ENCODE assay signal across 8 cellular contexts in genomic region chr5:138033275-138033808, GRCh38. TPM values are rescaled to one million over a fixed set of nuclear protein-coding genes. Genes with fewer than 3 reads are reported as not detected.
A peak's percentile ranks its signal among the peaks of the same experiment; 100 is the strongest.
DNase-seq lines count a peak whose midpoint lies in the region; ATAC-seq and TF ChIP-seq lines count a peak whose summit lies in the region.

No MANE protein-coding gene starts in this region.

- H4K8ac ChIP-seq in mesenchymal stem cell (ENCODE audit: low read length): peak overlapping the region; percentile 88

- H3K4me3 ChIP-seq in choroid plexus epithelial cell (ENCODE audit: low read depth, low read length) (peak overlapping the region; percentile 98), mesenchymal stem cell (ENCODE audit: insufficient read depth in 1 of 2, low read depth in 1 of 2, low read length in 2 of 2) (peak overlapping the region; percentile 72 to 92), transverse colon (peak overlapping the region; percentile 88 to 96 (median 92))

- ATAC-seq in HG02885 (IDR thresholded peaks at IDR 0.05; ENCODE audit: poor library complexity, unreplicated experiment): peak; percentile 11

- peak overlapping the region; percentile 45 for H2BK15ac ChIP-seq in mesenchymal stem cell (ENCODE audit: low read depth, poor library complexity, severe bottlenecking)

- no peaks in the 10 kb centered on the region for H3K79me1 ChIP-seq in mesenchymal stem cell (replicated peaks; ENCODE audit: low read length, poor library complexity, severe bottlenecking)

- 2% methylated on average over 14 of the region's 20 CpGs for WGBS in mesenchymal stem cell
- 3% methylated on average over 18 of the region's 20 CpGs; no CpG with 5 or more reads in 1 of the 2 donors for WGBS in transverse colon (ENCODE audit: low coverage in 1 of 2), 2 donors

- H3K14ac ChIP-seq in mesenchymal stem cell (ENCODE audit: low read length in 2 of 2): peak overlapping the region in 1 of 2 experiments; percentile 72

- no peak overlapping the region for H2AK5ac ChIP-seq in mesenchymal stem cell (ENCODE audit: low read length, severe bottlenecking)

- peak overlapping the region; percentile 95 for H3K9ac ChIP-seq in mesenchymal stem cell (ENCODE audit: low read length)

- H3K36me3 ChIP-seq in mesenchymal stem cell (ENCODE audit: control insufficient read depth in 1 of 2, insufficient read depth in 2 of 2, low read depth in 1 of 2, low read length in 2 of 2) (no peaks in the 10 kb centered on the region), transverse colon (no peaks in the 10 kb centered on the region)

- H3K4me1 ChIP-seq in mesenchymal stem cell (ENCODE audit: control insufficient read depth, insufficient read depth, low read depth, low read length) (peaks cover 10% of the 10 kb centered on the region), transverse colon (peaks cover 0 to 44% (median 26%) of the 10 kb centered on the region in 4 donors)

- peak overlapping the region; percentile 55 for H3K4me2 ChIP-seq in mesenchymal stem cell (ENCODE audit: low read length, poor library complexity, severe bottlenecking)

- TF ChIP-seq CTCF in choroid plexus epithelial cell (conservative IDR thresholded peaks at IDR 0.05; ENCODE audit: low read depth, low read length): no peak
- TF ChIP-seq CTCF in transverse colon (IDR thresholded peaks at IDR 0.05): no peak

- H3K27ac ChIP-seq in mesenchymal stem cell (ENCODE audit: low read length, poor library complexity, severe bottlenecking) (peak overlapping the region; percentile 86), transverse colon (peak overlapping the region; percentile 99 to 100 (median 100))

- intact Hi-C loops in transverse colon (cut with DNase I; ENCODE audit: low total_unique reads): no loop called here

- H3K9me3 ChIP-seq in mesenchymal stem cell (ENCODE audit: control insufficient read depth, low read length) (no peaks in the 10 kb centered on the region), transverse colon (no peaks in the 10 kb centered on the region)

- TF ChIP-seq POLR2A in transverse colon (IDR thresholded peaks at IDR 0.05): no peak

- peak overlapping the region; percentile 47 for H4K91ac ChIP-seq in mesenchymal stem cell (ENCODE audit: low read length)

- H2BK120ac ChIP-seq in mesenchymal stem cell (ENCODE audit: low read depth, low read length): peak overlapping the region; percentile 51

- in situ Hi-C loops in transverse colon (cut with MboI; ENCODE audit: low pct_ligation_motif_present in 1 of 4, low pct_unique_long_range_greater_than_20kb in 1 of 4, low sequenced_read_pairs in 3 of 4): no loop called here

- peak overlapping the region in 1 of 2 experiments; percentile 2 for H3K23ac ChIP-seq in mesenchymal stem cell (ENCODE audit: low read length in 2 of 2)

- no peak overlapping the region for H2BK12ac ChIP-seq in mesenchymal stem cell (ENCODE audit: low read length in 2 of 2)

- no peak for TF ChIP-seq EP300 in transverse colon (IDR thresholded peaks at IDR 0.05; ENCODE audit: low read depth)

- peak overlapping the region; percentile 75 to 78 for H3K18ac ChIP-seq in mesenchymal stem cell (ENCODE audit: low read depth in 1 of 2, low read length in 2 of 2)

- DNase-seq in activated naive CD4-positive, alpha-beta T cell treated with Interleukin-2 at 50 U/mL for 16 hours: peak; percentile 4
- no peak for DNase-seq in activated naive CD4-positive, alpha-beta T cell treated with anti-CD3 and anti-CD28 coated beads, Interleukin-2, amount 50 U/mL, for 16 hours
- DNase-seq in NCI-H526 (lab: John Stamatoyannopoulos, UW) (peak; percentile 18 to 77), choroid plexus epithelial cell (ENCODE audit: low read depth) (no peak), mesenchymal stem cell (peak; percentile 29), transverse colon (no peak), foreskin melanocyte (no peak)

- peak overlapping the region; percentile 46 for H2AFZ ChIP-seq in mesenchymal stem cell (ENCODE audit: low read depth, low read length)

- H2BK5ac ChIP-seq in mesenchymal stem cell (ENCODE audit: low read depth, low read length, poor library complexity, severe bottlenecking): peak overlapping the region; percentile 1

- H3K27me3 ChIP-seq in mesenchymal stem cell (ENCODE audit: control insufficient read depth in 1 of 2, insufficient read depth in 1 of 2, low read length in 2 of 2) (no peaks in the 10 kb centered on the region), transverse colon (no peaks in the 10 kb centered on the region)

- peak overlapping the region; percentile 3 to 68 for H3K4ac ChIP-seq in mesenchymal stem cell (ENCODE audit: low read depth in 1 of 2, low read length in 2 of 2)

RNA-seq across cellular contexts. Expression of gene FAM13B, which starts 0.5 kb away (rescaled TPM):
- 8.6 TPM for polyA plus RNA-seq in mesenchymal stem cell (2013, experiment 1 of 2)
- 9.0 TPM for polyA plus RNA-seq in mesenchymal stem cell (2013, experiment 2 of 2)
- total RNA-seq in transverse colon: 10 to 100 TPM; 18.7 to 46.7 (median 23.0) TPM

RNA-seq across cellular contexts. Expression of gene WNT8A, which starts 50.5 kb away (rescaled TPM):
- polyA plus RNA-seq in mesenchymal stem cell (2013, experiment 1 of 2): not detected
- polyA plus RNA-seq in mesenchymal stem cell (2013, experiment 2 of 2): not detected
- total RNA-seq in transverse colon: not detected

Comparison
In these comparisons a context has a peak if more than half of its experiments do, and no peak if none do; other contexts are left out.
1. DNase-seq: peak in activated naive CD4-positive, alpha-beta T cell treated with Interleukin-2 at 50 U/mL for 16 hours (single experiment), NCI-H526 (2 of 2) and mesenchymal stem cell (single experiment); none in activated naive CD4-positive, alpha-beta T cell treated with anti-CD3 and anti-CD28 coated beads, Interleukin-2, amount 50 U/mL, for 16 hours (single experiment), choroid plexus epithelial cell (single experiment), transverse colon (single experiment) and foreskin melanocyte (single experiment).
2. Peak in every context shown above with its lines, with median percentiles within 50 percentile points of each other: H3K4me3 ChIP-seq.